ENCODE assay signal across 22 cellular contexts in genomic region chr1:29586991-29587745, GRCh38.
A peak's percentile ranks its signal among the peaks of the same experiment; 100 is the strongest.
DNase-seq lines count a peak whose midpoint lies in the region; ATAC-seq, FAIRE-seq and TF ChIP-seq lines count a peak whose summit lies in the region.
"Had no signal": no experiment of that assay in that cellular context is flagged by ENCODE, and none has a peak within 500 bp of the region (broad histone marks: within the 10 kb centered on the region; RNA-seq: fewer than 3 reads in every experiment).

No MANE protein-coding gene starts in this region.

- no peaks in the 10 kb centered on the region for H3K9me3 Mint-ChIP-seq in endodermal cell
- H3K9me3 Mint-ChIP-seq: T-helper 1 cell treated with Interleukin-12 subunit alpha and Interleukin-12 subunit beta and Interleukin-4 antibody, amounts not matched to agents 30 μg/mL and 1 μg/mL, for 36 hours had no signal

- H3K27me3 Mint-ChIP-seq in endodermal cell (ENCODE audit: insufficient read depth), result peaks cover 6% of the 10 kb centered on the region

- H3K4me1 Mint-ChIP-seq in endodermal cell, result no peaks in the 10 kb centered on the region
- H3K4me1 Mint-ChIP-seq: CD4-positive, CD25-positive, alpha-beta regulatory T cell had no signal

- no peak overlapping the region for H2AFZ ChIP-seq in mesenchymal stem cell (ENCODE audit: low read depth, low read length)

- H3K4me1 ChIP-seq in endodermal cell (ENCODE audit: control insufficient read depth, insufficient read depth, low read length) (no peaks in the 10 kb centered on the region), mesenchymal stem cell (ENCODE audit: control insufficient read depth, insufficient read depth, low read depth, low read length) (peaks cover 16% of the 10 kb centered on the region)
- H3K4me1 ChIP-seq: gastroesophageal sphincter had no signal

- H3K79me1 ChIP-seq in mesenchymal stem cell (replicated peaks; ENCODE audit: low read length, poor library complexity, severe bottlenecking), result no peaks in the 10 kb centered on the region

- TF ChIP-seq POLR2A in H54 (IDR thresholded peaks at IDR 0.05; ENCODE audit: low read depth, low read length) (no peak), GM12892 (IDR thresholded peaks at IDR 0.05; ENCODE audit: low read depth, low read length) (no peak)

- H3K27me3 ChIP-seq in endodermal cell (ENCODE audit: control insufficient read depth, insufficient read depth, low read length, poor library complexity, severe bottlenecking) (peaks cover 10% of the 10 kb centered on the region), mesenchymal stem cell (ENCODE audit: control insufficient read depth in 1 of 2, insufficient read depth in 1 of 2, low read length in 2 of 2) (peaks cover 0 to 5% of the 10 kb centered on the region in 2 experiments)

- H3K23ac ChIP-seq in mesenchymal stem cell (ENCODE audit: low read length in 2 of 2), result no peak overlapping the region

- no peak overlapping the region for H2BK12ac ChIP-seq in mesenchymal stem cell (ENCODE audit: low read length in 2 of 2)

- no peak for ATAC-seq in HG02970 (IDR thresholded peaks at IDR 0.05; ENCODE audit: low FRiP score, unreplicated experiment)
- ATAC-seq: gastroesophageal sphincter had no signal

- H3K18ac ChIP-seq in mesenchymal stem cell (ENCODE audit: low read depth in 1 of 2, low read length in 2 of 2), result no peak overlapping the region

- H3K14ac ChIP-seq in mesenchymal stem cell (ENCODE audit: low read length in 2 of 2), result no peak overlapping the region

- no peak overlapping the region for H2BK15ac ChIP-seq in mesenchymal stem cell (ENCODE audit: low read depth, poor library complexity, severe bottlenecking)

- H4K8ac ChIP-seq in mesenchymal stem cell (ENCODE audit: low read length), result no peak overlapping the region

- H3K4me3 ChIP-seq in endodermal cell (ENCODE audit: low read length) (no peak overlapping the region), mesenchymal stem cell (ENCODE audit: insufficient read depth in 1 of 2, low read depth in 1 of 2, low read length in 2 of 2) (no peak overlapping the region)
- H3K4me3 ChIP-seq: gastroesophageal sphincter had no signal

- no peak for TF ChIP-seq CTCF in endodermal cell (conservative IDR thresholded peaks at IDR 0.05)

- H2AK5ac ChIP-seq in mesenchymal stem cell (ENCODE audit: low read length, severe bottlenecking), result no peak overlapping the region

- no peak for DNase-seq in H54 (ENCODE audit: insufficient read length, low spot score)
- DNase-seq in RPMI7951 (ENCODE audit: low read depth), result peak; percentile 95
- DNase-seq in endodermal cell, result peak; percentile 14
- no peak for DNase-seq in mesenchymal stem cell
- no peak for DNase-seq in GM19238 (ENCODE audit: insufficient read length, low spot score)
- no peak for DNase-seq in GM12892 (ENCODE audit: insufficient read length)
- no peak for DNase-seq in COR-L47 (lab: John Stamatoyannopoulos, UW)
- DNase-seq: CD4-positive, CD25-positive, alpha-beta regulatory T cell; dermis blood vessel endothelial cell; DMS153; Karpas-422; NCI-H1105; NCI-H2029 treated with DMSO at 0.1 percent for 48 hours; NCI-H345; OCI-M1; stimulated activated CD4-positive, alpha-beta T cell treated with anti-CD3 and anti-CD28 coated beads, Interleukin-2, amount 100 ng/mL, for 48 hours; stimulated activated naive CD4-positive, alpha-beta T cell had no signal

- H3K4ac ChIP-seq in mesenchymal stem cell (ENCODE audit: low read depth in 1 of 2, low read length in 2 of 2), result no peak overlapping the region

- no peak overlapping the region for H3K27ac ChIP-seq in endodermal cell (ENCODE audit: low read depth, low read length)
- no peak overlapping the region for H3K27ac ChIP-seq in mesenchymal stem cell (ENCODE audit: low read length, poor library complexity, severe bottlenecking)
- H3K27ac ChIP-seq: gastroesophageal sphincter, VCaP had no signal

- H2BK120ac ChIP-seq in mesenchymal stem cell (ENCODE audit: low read depth, low read length), result no peak overlapping the region

- H3K36me3 Mint-ChIP-seq in endodermal cell (ENCODE audit: low read depth), result no peaks in the 10 kb centered on the region
- H3K36me3 Mint-ChIP-seq: CD4-positive, CD25-positive, alpha-beta regulatory T cell had no signal

- H3K36me3 ChIP-seq in endodermal cell (ENCODE audit: control insufficient read depth, insufficient read depth, low read length), result no peaks in the 10 kb centered on the region
- H3K36me3 ChIP-seq in mesenchymal stem cell (ENCODE audit: control insufficient read depth in 1 of 2, insufficient read depth in 2 of 2, low read depth in 1 of 2, low read length in 2 of 2), result no peaks in the 10 kb centered on the region
- H3K36me3 ChIP-seq: gastroesophageal sphincter had no signal

- FAIRE-seq in H54 (lab: Jason Lieb, UNC), result peak; percentile 6
- no peak for FAIRE-seq in GM12892 (lab: Jason Lieb, UNC)
- FAIRE-seq: endothelial cell of umbilical vein had no signal

- WGBS in endodermal cell (ENCODE audit: insufficient coverage in 1 of 2, insufficient read length in 1 of 2), 2 experiments, result 85 to 90% methylated on average over 3 of the region's 4 CpGs
- WGBS in mesenchymal stem cell, result 64% methylated on average over 3 of the region's 4 CpGs

- H4K91ac ChIP-seq in mesenchymal stem cell (ENCODE audit: low read length), result peak overlapping the region; percentile 41

- H2BK5ac ChIP-seq in mesenchymal stem cell (ENCODE audit: low read depth, low read length, poor library complexity, severe bottlenecking), result no peak overlapping the region

- H3K9ac ChIP-seq in endodermal cell (ENCODE audit: extremely low read depth, low read length, poor library complexity, severe bottlenecking) (no peak overlapping the region), mesenchymal stem cell (ENCODE audit: low read length) (no peak overlapping the region)

- no peak overlapping the region for H3K27ac Mint-ChIP-seq in endodermal cell
- H3K27ac Mint-ChIP-seq: CD4-positive, CD25-positive, alpha-beta regulatory T cell; T-helper 1 cell treated with Interleukin-12 subunit alpha and Interleukin-12 subunit beta and Interleukin-4 antibody, amounts not matched to agents 30 μg/mL and 1 μg/mL, for 36 hours had no signal

- H3K9me3 ChIP-seq in endodermal cell (ENCODE audit: control insufficient read depth, low read length), result no peaks in the 10 kb centered on the region
- H3K9me3 ChIP-seq in mesenchymal stem cell (ENCODE audit: control insufficient read depth, low read length), result peaks cover 10% of the 10 kb centered on the region

- no peak overlapping the region for H3K4me3 Mint-ChIP-seq in endodermal cell
- H3K4me3 Mint-ChIP-seq: CD4-positive, CD25-positive, alpha-beta regulatory T cell; T-helper 1 cell treated with Interleukin-12 subunit alpha and Interleukin-12 subunit beta and Interleukin-4 antibody, amounts not matched to agents 30 μg/mL and 1 μg/mL, for 36 hours had no signal

- no peak overlapping the region for H3K4me2 ChIP-seq in mesenchymal stem cell (ENCODE audit: low read length, poor library complexity, severe bottlenecking)

Comparison
In these comparisons a context has a peak if more than half of its experiments do, and no peak if none do; other contexts are left out.
1. DNase-seq: peak in RPMI7951 (single experiment) and endodermal cell (single experiment); none in H54 (single experiment), mesenchymal stem cell (single experiment), GM19238 (single experiment), GM12892 (single experiment) and COR-L47 (single experiment).